1 cellular context compared by ENCODE assay signal in genomic region chr3:122077293-122078234, GRCh38.
TF ChIP-seq lines count a peak whose summit lies in the region.

No MANE protein-coding gene starts in this region.

TF ChIP-seq in SK-N-SH, 30 proteins besides CTCF, POLR2A, EP300 and RAD21 (continued from another document):
- TF ChIP-seq, protein P1, sequence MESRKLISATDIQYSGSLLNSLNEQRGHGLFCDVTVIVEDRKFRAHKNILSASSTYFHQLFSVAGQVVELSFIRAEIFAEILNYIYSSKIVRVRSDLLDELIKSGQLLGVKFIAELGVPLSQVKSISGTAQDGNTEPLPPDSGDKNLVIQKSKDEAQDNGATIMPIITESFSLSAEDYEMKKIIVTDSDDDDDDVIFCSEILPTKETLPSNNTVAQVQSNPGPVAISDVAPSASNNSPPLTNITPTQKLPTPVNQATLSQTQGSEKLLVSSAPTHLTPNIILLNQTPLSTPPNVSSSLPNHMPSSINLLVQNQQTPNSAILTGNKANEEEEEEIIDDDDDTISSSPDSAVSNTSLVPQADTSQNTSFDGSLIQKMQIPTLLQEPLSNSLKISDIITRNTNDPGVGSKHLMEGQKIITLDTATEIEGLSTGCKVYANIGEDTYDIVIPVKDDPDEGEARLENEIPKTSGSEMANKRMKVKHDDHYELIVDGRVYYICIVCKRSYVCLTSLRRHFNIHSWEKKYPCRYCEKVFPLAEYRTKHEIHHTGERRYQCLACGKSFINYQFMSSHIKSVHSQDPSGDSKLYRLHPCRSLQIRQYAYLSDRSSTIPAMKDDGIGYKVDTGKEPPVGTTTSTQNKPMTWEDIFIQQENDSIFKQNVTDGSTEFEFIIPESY (IDR thresholded peaks at IDR 0.05; ENCODE audit: borderline replicate concordance, low read depth) = no peak
TF ChIP-seq in SK-N-SH: peak in this region for 0.
